In the genomic region with DNA sequence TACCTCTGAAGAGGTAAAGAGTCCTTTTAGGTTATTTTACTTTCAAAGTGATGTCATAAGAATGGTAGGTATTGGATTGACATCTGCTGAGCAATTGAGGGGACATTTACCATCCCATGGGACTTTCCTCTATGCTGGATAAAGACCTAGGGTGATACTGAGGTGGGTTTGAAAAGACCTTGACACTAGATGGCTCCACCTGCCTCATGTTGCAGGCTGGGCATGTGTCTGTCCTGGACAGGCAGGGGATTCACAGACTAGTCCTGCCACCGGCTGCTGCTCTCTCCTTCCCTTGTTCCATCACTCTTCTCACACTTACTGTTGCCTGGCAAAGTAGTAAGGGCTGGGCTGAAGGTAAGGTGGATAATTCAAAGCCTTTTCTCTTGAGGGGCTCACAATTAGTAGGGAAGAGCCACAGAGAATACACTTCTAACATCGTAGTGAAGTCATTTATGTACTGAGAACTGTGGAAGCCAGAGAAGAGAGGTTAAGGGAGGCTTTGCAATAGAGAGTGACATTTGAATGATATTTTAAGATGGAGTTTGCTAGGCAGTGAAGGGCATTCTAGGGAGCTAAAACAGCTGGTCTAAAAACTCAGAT, we compare ENCODE assay signal across 8 cellular contexts. TPM values are rescaled to one million over a fixed set of nuclear protein-coding genes. Genes with fewer than 3 reads are reported as not detected.
DNase-seq lines count a peak whose midpoint lies in the region; ATAC-seq lines count a peak whose summit lies in the region.

No MANE protein-coding gene starts in this region.

- 74 to 78% methylated on average over 2 of the region's 2 CpGs for WGBS in aorta, 2 donors

- no peak overlapping the region for H3K27ac ChIP-seq in aorta (ENCODE audit: low read depth in 1 of 2, low read length in 2 of 2)

- no peaks in the 10 kb centered on the region for H3K36me3 ChIP-seq in aorta (ENCODE audit: control insufficient read depth in 1 of 2, insufficient read depth in 2 of 2, low read length in 1 of 2)

- no peaks in the 10 kb centered on the region for H3K9me3 ChIP-seq in aorta (ENCODE audit: control insufficient read depth, low read length)

- peak overlapping the region; percentile 77 for H3K27ac Mint-ChIP-seq in memory B cell
- no peak overlapping the region for H3K27ac Mint-ChIP-seq in T-helper 2 cell treated with Interferon-gamma antibody and Interleukin-4, amounts not matched to agents 5 μg/mL and 100 μg/mL, for 36 hours

- no peak overlapping the region for H3K4me3 ChIP-seq in aorta (ENCODE audit: low read length in 2 of 2)

- H3K27me3 ChIP-seq in aorta (ENCODE audit: control insufficient read depth in 1 of 2, insufficient read depth in 2 of 2, low read length in 1 of 2): no peaks in the 10 kb centered on the region

- H3K27me3 Mint-ChIP-seq in memory B cell: no peaks in the 10 kb centered on the region
- no peaks in the 10 kb centered on the region for H3K27me3 Mint-ChIP-seq in T-helper 2 cell treated with Interferon-gamma antibody and Interleukin-4, amounts not matched to agents 5 μg/mL and 100 μg/mL, for 36 hours (ENCODE audit: low read depth)

- peak; percentile 69 for ATAC-seq in GM18907 (IDR thresholded peaks at IDR 0.05; ENCODE audit: unreplicated experiment)
- peak; percentile 79 for ATAC-seq in HG03045 (IDR thresholded peaks at IDR 0.05; ENCODE audit: unreplicated experiment)
- ATAC-seq in memory B cell (ENCODE audit: low read depth): peak; percentile 61
- no peak for ATAC-seq in aorta (ENCODE audit: low FRiP score)

- H3K4me1 Mint-ChIP-seq in memory B cell: peaks cover 57% of the 10 kb centered on the region
- peaks cover 18% of the 10 kb centered on the region for H3K4me1 Mint-ChIP-seq in T-helper 2 cell treated with Interferon-gamma antibody and Interleukin-4, amounts not matched to agents 5 μg/mL and 100 μg/mL, for 36 hours (ENCODE audit: low read depth)

- H3K4me3 Mint-ChIP-seq in memory B cell: no peak overlapping the region
- no peak overlapping the region for H3K4me3 Mint-ChIP-seq in T-helper 2 cell treated with Interferon-gamma antibody and Interleukin-4, amounts not matched to agents 5 μg/mL and 100 μg/mL, for 36 hours

- H3K36me3 Mint-ChIP-seq in memory B cell: peaks cover 12% of the 10 kb centered on the region
- H3K36me3 Mint-ChIP-seq in T-helper 2 cell treated with Interferon-gamma antibody and Interleukin-4, amounts not matched to agents 5 μg/mL and 100 μg/mL, for 36 hours (ENCODE audit: low read depth): no peaks in the 10 kb centered on the region

- peak; percentile 83 for DNase-seq in D341Med (ENCODE audit: low spot score)
- peak; percentile 1 for DNase-seq in NCI-H748 treated with DMSO at 0.1 percent for 48 hours (lab: John Stamatoyannopoulos, UW)
- DNase-seq in cerebellar cortex (ENCODE audit: low spot score): peak; percentile 54
- DNase-seq in memory B cell (ENCODE audit: low spot score in 2 of 2): no peak
- no peak for DNase-seq in T-helper 2 cell treated with Interferon-gamma antibody and Interleukin-4, amounts not matched to agents 5 μg/mL and 100 μg/mL, for 36 hours (ENCODE audit: low spot score)
- no peak for DNase-seq in aorta

- no peaks in the 10 kb centered on the region for H3K9me3 Mint-ChIP-seq in memory B cell
- H3K9me3 Mint-ChIP-seq in T-helper 2 cell treated with Interferon-gamma antibody and Interleukin-4, amounts not matched to agents 5 μg/mL and 100 μg/mL, for 36 hours: no peaks in the 10 kb centered on the region

- no peaks in the 10 kb centered on the region for H3K4me1 ChIP-seq in aorta (ENCODE audit: control insufficient read depth in 1 of 2, insufficient read depth in 2 of 2, low read length in 2 of 2)

- intact Hi-C loops in aorta (cut with DNase I): loop anchor here in 1 of 2 donors (5.0 kb wide), 1 partner anchor 68 kb away; no protein-coding TSS in a partner anchor

RNA-seq across cellular contexts. Expression of gene TRAK1, which starts 27.7 kb away (rescaled TPM):
- total RNA-seq in aorta: 10 to 100 TPM; 33.5 to 37.7 TPM
- polyA plus RNA-seq in aorta: 10 to 100 TPM; 15.7 to 16.3 TPM

Comparison
In these comparisons a context has a peak if more than half of its experiments do, and no peak if none do; other contexts are left out.
1. DNase-seq: peak in D341Med (single experiment), NCI-H748 treated with DMSO at 0.1 percent for 48 hours (single experiment) and cerebellar cortex (single experiment); none in memory B cell (0 of 2), T-helper 2 cell treated with Interferon-gamma antibody and Interleukin-4, amounts not matched to agents 5 μg/mL and 100 μg/mL, for 36 hours (single experiment) and aorta (0 of 2).